24 cellular contexts compared by ENCODE assay signal in genomic region chr9:125810161-125810560, GRCh38.
DNase-seq lines count a peak whose midpoint lies in the region; ATAC-seq and TF ChIP-seq lines count a peak whose summit lies in the region.
"Had no signal": no experiment of that assay in that cellular context is flagged by ENCODE, and none has a peak within 500 bp of the region (broad histone marks: within the 10 kb centered on the region; RNA-seq: fewer than 3 reads in every experiment).

No MANE protein-coding gene starts in this region.

- no peaks in the 10 kb centered on the region for H3K27me3 ChIP-seq in naive thymus-derived CD4-positive, alpha-beta T cell (ENCODE audit: control insufficient read depth in 2 of 2, insufficient read depth in 2 of 2, low read length in 2 of 2)

- no peak for TF ChIP-seq CTCF in GM10266 (IDR thresholded peaks at IDR 0.05; ENCODE audit: control insufficient read depth, insufficient read depth, low read depth, missing control alignments)

- CTCF ChIA-PET in naive thymus-derived CD4-positive, alpha-beta T cell (lab: Charles Lee): no interaction called here

- DNase-seq in LHCN-M2 (ENCODE audit: low read depth): peak; percentile 75
- DNase-seq in fibroblast of gingiva (ENCODE audit: low read depth): peak; percentile 87
- DNase-seq in iris pigment epithelial cell (ENCODE audit: low read depth): peak; percentile 33
- DNase-seq in naive thymus-derived CD4-positive, alpha-beta T cell: no peak
- no peak for DNase-seq in GM10266 (ENCODE audit: extremely low spot score)
- DNase-seq in dermis blood vessel endothelial cell: no peak
- DNase-seq in NCI-H1436 (lab: John Stamatoyannopoulos, UW): no peak
- DNase-seq: ACHN; AML-193; C1 segment of cervical spinal cord; CD8-positive, alpha-beta T cell; DND-41; HCEC 1CT; MM.1S; NCI-H1092 treated with DMSO at 0.1 percent for 48 hours; NCI-H2081 treated with DMSO at 0.1 percent for 48 hours; NCI-H2171 treated with DMSO at 0.1 percent for 48 hours; NCI-H524 treated with DMSO at 0.1 percent for 48 hours; NCI-H82 had no signal

- H3K4me3 Mint-ChIP-seq in naive thymus-derived CD4-positive, alpha-beta T cell: no peak overlapping the region
- H3K4me3 Mint-ChIP-seq: CD8-positive, alpha-beta T cell; GM23338 had no signal

- peaks cover 0 to 2% (median 0%) of the 10 kb centered on the region in 11 donors for H3K9me3 Mint-ChIP-seq in naive thymus-derived CD4-positive, alpha-beta T cell
- H3K9me3 Mint-ChIP-seq: CD8-positive, alpha-beta T cell; GM23338 had no signal

- H3K36me3 Mint-ChIP-seq in naive thymus-derived CD4-positive, alpha-beta T cell: peaks cover 0 to 16% (median 0%) of the 10 kb centered on the region in 5 donors
- H3K36me3 Mint-ChIP-seq: CD8-positive, alpha-beta T cell had no signal

- ATAC-seq in naive thymus-derived CD4-positive, alpha-beta T cell: no peak
- ATAC-seq: CD8-positive, alpha-beta T cell; GM23338; HepG2; K562; Panc1 had no signal

- no peak overlapping the region for H3K27ac Mint-ChIP-seq in naive thymus-derived CD4-positive, alpha-beta T cell
- H3K27ac Mint-ChIP-seq: CD8-positive, alpha-beta T cell; GM23338 had no signal

- no peaks in the 10 kb centered on the region for H3K4me1 ChIP-seq in naive thymus-derived CD4-positive, alpha-beta T cell (ENCODE audit: control insufficient read depth in 2 of 2, insufficient read depth in 2 of 2, low read length in 2 of 2)

- no peaks in the 10 kb centered on the region for H3K9me3 ChIP-seq in naive thymus-derived CD4-positive, alpha-beta T cell (ENCODE audit: control insufficient read depth in 2 of 3, low read length in 3 of 3)

- H3K4me1 Mint-ChIP-seq in naive thymus-derived CD4-positive, alpha-beta T cell: no peaks in the 10 kb centered on the region

- H3K27ac ChIP-seq in naive thymus-derived CD4-positive, alpha-beta T cell (ENCODE audit: low read depth, low read length): no peak overlapping the region
- H3K27ac ChIP-seq: HL-60 had no signal

- H3K4me3 ChIP-seq in naive thymus-derived CD4-positive, alpha-beta T cell (ENCODE audit: low read length): no peak overlapping the region
- H3K4me3 ChIP-seq: GM23338, K562 had no signal

- no peaks in the 10 kb centered on the region for H3K36me3 ChIP-seq in naive thymus-derived CD4-positive, alpha-beta T cell (ENCODE audit: control insufficient read depth in 2 of 3, insufficient read depth in 3 of 3, low read length in 3 of 3)

- POLR2A ChIA-PET in naive thymus-derived CD4-positive, alpha-beta T cell (lab: Charles Lee): no interaction called here

- H3K27me3 Mint-ChIP-seq in naive thymus-derived CD4-positive, alpha-beta T cell: no peaks in the 10 kb centered on the region

- intact Hi-C loops in naive thymus-derived CD4-positive, alpha-beta T cell (cut with micrococcal nuclease): no loop called here

Comparison
In these comparisons a context has a peak if more than half of its experiments do, and no peak if none do; other contexts are left out.
1. DNase-seq: peak in LHCN-M2 (single experiment), fibroblast of gingiva (single experiment) and iris pigment epithelial cell (single experiment); none in naive thymus-derived CD4-positive, alpha-beta T cell (0 of 9), GM10266 (single experiment), dermis blood vessel endothelial cell (single experiment) and NCI-H1436 (single experiment).